ENCODE assay signal across 16 cellular contexts in genomic region chr2:160309585-160309984, GRCh38.
DNase-seq lines count a peak whose midpoint lies in the region; ATAC-seq and TF ChIP-seq lines count a peak whose summit lies in the region.
"Had no signal": no experiment of that assay in that cellular context is flagged by ENCODE, and none has a peak within 500 bp of the region (broad histone marks: within the 10 kb centered on the region; RNA-seq: fewer than 3 reads in every experiment).

No MANE protein-coding gene starts in this region.

- H3K27me3 Mint-ChIP-seq in activated CD4-positive, alpha-beta T cell treated with anti-CD3 and anti-CD28 coated beads, Interleukin-2, amount 10 ng/mL, durations not matched to agents 7 days and 5 days: no peaks in the 10 kb centered on the region
- no peaks in the 10 kb centered on the region for H3K27me3 Mint-ChIP-seq in activated CD4-positive, alpha-beta T cell treated with anti-CD3 and anti-CD28 coated beads for 36 hours

- intact Hi-C loops in activated CD4-positive, alpha-beta T cell treated with anti-CD3 and anti-CD28 coated beads for 36 hours (cut with DNase I, micrococcal nuclease): no loop called here
- intact Hi-C loops in psoas muscle (cut with DNase I): no loop called here

- H3K27ac Mint-ChIP-seq in activated CD4-positive, alpha-beta T cell treated with anti-CD3 and anti-CD28 coated beads, Interleukin-2, amount 10 ng/mL, durations not matched to agents 7 days and 5 days: peak overlapping the region; percentile 37
- H3K27ac Mint-ChIP-seq in activated CD4-positive, alpha-beta T cell treated with anti-CD3 and anti-CD28 coated beads for 36 hours: no peak overlapping the region
- H3K27ac Mint-ChIP-seq: neural progenitor cell had no signal

- TF ChIP-seq CTCF in RWPE2 (IDR thresholded peaks at IDR 0.05; ENCODE audit: poor library complexity, severe bottlenecking) (no peak), fibroblast of lung (conservative IDR thresholded peaks at IDR 0.05 in 1 of 2, IDR thresholded peaks at IDR 0.05 in 1 of 2; ENCODE audit: low read depth in 1 of 2, low read length in 2 of 2) (no peak), psoas muscle (IDR thresholded peaks at IDR 0.05) (no peak)

- H3K4me3 Mint-ChIP-seq in activated CD4-positive, alpha-beta T cell treated with anti-CD3 and anti-CD28 coated beads, Interleukin-2, amount 10 ng/mL, durations not matched to agents 7 days and 5 days: no peak overlapping the region
- no peak overlapping the region for H3K4me3 Mint-ChIP-seq in activated CD4-positive, alpha-beta T cell treated with anti-CD3 and anti-CD28 coated beads for 36 hours
- H3K4me3 Mint-ChIP-seq: neural progenitor cell had no signal

- H4K20me1 ChIP-seq in fibroblast of lung (ENCODE audit: control insufficient read depth, extremely low read depth, insufficient read depth, low read length): no peaks in the 10 kb centered on the region

- H3K27me3 ChIP-seq in RWPE2 (ENCODE audit: insufficient read depth, poor library complexity, severe bottlenecking) (no peaks in the 10 kb centered on the region), fibroblast of lung (ENCODE audit: control insufficient read depth, insufficient read depth, low read length) (no peaks in the 10 kb centered on the region), psoas muscle (ENCODE audit: insufficient read depth in 3 of 3, low read length in 2 of 3) (no peaks in the 10 kb centered on the region)
- H3K27me3 ChIP-seq: dorsolateral prefrontal cortex, neural progenitor cell had no signal

- peaks cover 2% of the 10 kb centered on the region for H3K4me1 Mint-ChIP-seq in activated CD4-positive, alpha-beta T cell treated with anti-CD3 and anti-CD28 coated beads, Interleukin-2, amount 10 ng/mL, durations not matched to agents 7 days and 5 days
- H3K4me1 Mint-ChIP-seq in activated CD4-positive, alpha-beta T cell treated with anti-CD3 and anti-CD28 coated beads for 36 hours: peaks cover 5% of the 10 kb centered on the region

- peaks cover 37% of the 10 kb centered on the region for H3K36me3 Mint-ChIP-seq in activated CD4-positive, alpha-beta T cell treated with anti-CD3 and anti-CD28 coated beads, Interleukin-2, amount 10 ng/mL, durations not matched to agents 7 days and 5 days (ENCODE audit: low read depth)
- H3K36me3 Mint-ChIP-seq in activated CD4-positive, alpha-beta T cell treated with anti-CD3 and anti-CD28 coated beads for 36 hours (ENCODE audit: low read depth): peaks cover 27% of the 10 kb centered on the region

- H3K9me3 Mint-ChIP-seq in activated CD4-positive, alpha-beta T cell treated with anti-CD3 and anti-CD28 coated beads, Interleukin-2, amount 10 ng/mL, durations not matched to agents 7 days and 5 days: no peaks in the 10 kb centered on the region
- H3K9me3 Mint-ChIP-seq in activated CD4-positive, alpha-beta T cell treated with anti-CD3 and anti-CD28 coated beads for 36 hours (ENCODE audit: low read depth): no peaks in the 10 kb centered on the region
- H3K9me3 Mint-ChIP-seq: neural progenitor cell had no signal

- ATAC-seq in activated CD4-positive, alpha-beta T cell treated with anti-CD3 and anti-CD28 coated beads for 36 hours: no peak
- ATAC-seq in RWPE2 (ENCODE audit: low read depth): peak; percentile 7; the same call in 1 of the 3 replicates
- ATAC-seq in psoas muscle: no peak

- H2AFZ ChIP-seq in fibroblast of lung (ENCODE audit: low read length): no peak overlapping the region
- H2AFZ ChIP-seq: neural progenitor cell had no signal

- H3K4me1 ChIP-seq in RWPE2 (ENCODE audit: insufficient read depth, poor library complexity, severe bottlenecking) (peaks cover 27% of the 10 kb centered on the region), fibroblast of lung (ENCODE audit: control insufficient read depth, extremely low read depth, insufficient read depth, low read length) (peaks cover 32% of the 10 kb centered on the region), psoas muscle (peaks cover 46% of the 10 kb centered on the region)

- H3K9ac ChIP-seq in fibroblast of lung (ENCODE audit: insufficient read depth, low read length): no peak overlapping the region
- H3K9ac ChIP-seq: neural progenitor cell had no signal

- DNase-seq in activated CD4-positive, alpha-beta T cell treated with anti-CD3 and anti-CD28 coated beads, Interleukin-2, amount 10 ng/mL, durations not matched to agents 7 days and 5 days: no peak
- DNase-seq in activated CD4-positive, alpha-beta T cell treated with anti-CD3 and anti-CD28 coated beads for 36 hours: no peak
- no peak for DNase-seq in RWPE2 (ENCODE audit: low spot score)
- DNase-seq in fibroblast of lung (ENCODE audit: low read depth in 2 of 2): peak in 1 of 2 donors; percentile 55
- no peak for DNase-seq in psoas muscle
- no peak for DNase-seq in HUDEP-2 (lab: John Stamatoyannopoulos, UW; ENCODE audit: unreplicated experiment in 76 of 76)
- DNase-seq in stimulated activated CD4-positive, alpha-beta T cell treated with anti-CD3 and anti-CD28 coated beads, Interleukin-15, amount 100 ng/mL, for 24 hours: no peak
- no peak for DNase-seq in GDM1 (lab: John Stamatoyannopoulos, UW)
- DNase-seq: activated CD4-positive, CD25-positive, alpha-beta regulatory T cell treated with anti-CD3 and anti-CD28 coated beads, Interleukin-2, amount 50 U/mL, for 72 hours; amygdala; COR-L47; dorsolateral prefrontal cortex; glutamatergic neuron; NCI-H2171 had no signal

- POLR2A ChIA-PET in activated CD4-positive, alpha-beta T cell treated with anti-CD3 and anti-CD28 coated beads, Interleukin-2, amount 10 ng/mL, durations not matched to agents 7 days and 5 days (lab: Charles Lee): no interaction called here
- POLR2A ChIA-PET in activated CD4-positive, alpha-beta T cell treated with anti-CD3 and anti-CD28 coated beads for 36 hours (lab: Charles Lee): no interaction called here

- H3K36me3 ChIP-seq in RWPE2 (ENCODE audit: low read depth) (peaks cover 54% of the 10 kb centered on the region), fibroblast of lung (ENCODE audit: control insufficient read depth, insufficient read depth, low read length) (peaks cover 12% of the 10 kb centered on the region), psoas muscle (ENCODE audit: insufficient read depth in 1 of 2, low read depth in 1 of 2) (peaks cover 6 to 17% of the 10 kb centered on the region in 2 donors)
- H3K36me3 ChIP-seq: neural progenitor cell had no signal

- CTCF ChIA-PET in activated CD4-positive, alpha-beta T cell treated with anti-CD3 and anti-CD28 coated beads, Interleukin-2, amount 10 ng/mL, durations not matched to agents 7 days and 5 days (lab: Charles Lee): interaction anchor here (1.2 to 1.7 kb wide), 2 partner anchors 14 to 25 kb away, joined by 5 to 6 read pairs; no protein-coding TSS in a partner anchor
- CTCF ChIA-PET in activated CD4-positive, alpha-beta T cell treated with anti-CD3 and anti-CD28 coated beads for 36 hours (lab: Charles Lee): interaction anchor here (0.5 to 1.1 kb wide), 3 partner anchors 13 to 39 kb away, joined by 3 to 5 read pairs (median 3); no protein-coding TSS in a partner anchor

- H3K4me2 ChIP-seq in fibroblast of lung (ENCODE audit: extremely low read depth, insufficient read depth, low read length): peak overlapping the region; percentile 0
- H3K4me2 ChIP-seq: neural progenitor cell had no signal

- peak overlapping the region; percentile 92 for H3K27ac ChIP-seq in RWPE2 (ENCODE audit: poor library complexity, severe bottlenecking)
- H3K27ac ChIP-seq in fibroblast of lung (ENCODE audit: insufficient read depth, low read length): peak overlapping the region; percentile 86
- peak overlapping the region; percentile 63 for H3K27ac ChIP-seq in psoas muscle
- H3K27ac ChIP-seq: 22Rv1, dorsolateral prefrontal cortex, neural progenitor cell had no signal

- no peak overlapping the region for H3K4me3 ChIP-seq in RWPE2 (ENCODE audit: severe bottlenecking)
- H3K4me3 ChIP-seq in fibroblast of lung (replicated peaks in 1 of 4; ENCODE audit: control extremely low read depth in 1 of 4, insufficient read depth in 1 of 4, low read depth in 3 of 4, low read length in 4 of 4): no peak overlapping the region
- H3K4me3 ChIP-seq in psoas muscle: no peak overlapping the region
- H3K4me3 ChIP-seq: dorsolateral prefrontal cortex, neural progenitor cell had no signal

- peaks cover 34% of the 10 kb centered on the region for H3K79me2 ChIP-seq in fibroblast of lung (ENCODE audit: control insufficient read depth, insufficient read depth, low read length)

- H3K9me3 ChIP-seq in RWPE2 (ENCODE audit: severe bottlenecking): no peaks in the 10 kb centered on the region
- no peaks in the 10 kb centered on the region for H3K9me3 ChIP-seq in fibroblast of lung (ENCODE audit: control insufficient read depth, insufficient read depth, low read depth, low read length)
- H3K9me3 ChIP-seq in psoas muscle: no peaks in the 10 kb centered on the region
